Comparison of ENCODE assay signal across 27 cellular contexts in genomic region chr3:138360272-138361192, GRCh38. TPM values are rescaled to one million over a fixed set of nuclear protein-coding genes. Genes with fewer than 3 reads are reported as not detected.
DNase-seq lines count a peak whose midpoint lies in the region; ATAC-seq and TF ChIP-seq lines count a peak whose summit lies in the region.
"Had no signal": no experiment of that assay in that cellular context is flagged by ENCODE, and none has a peak within 500 bp of the region (broad histone marks: within the 10 kb centered on the region; RNA-seq: fewer than 3 reads in every experiment).

No MANE protein-coding gene starts in this region.

- H3K27me3 ChIP-seq in dorsolateral prefrontal cortex (no peaks in the 10 kb centered on the region), neuronal stem cell (ENCODE audit: control insufficient read depth in 3 of 3, insufficient read depth in 3 of 3, low read depth in 1 of 3, low read length in 3 of 3) (no peaks in the 10 kb centered on the region), thyroid gland (no peaks in the 10 kb centered on the region), PC-3 (ENCODE audit: low read length) (no peaks in the 10 kb centered on the region)
- H3K27me3 ChIP-seq: suprapubic skin had no signal

- H4K8ac ChIP-seq in neuronal stem cell (ENCODE audit: low read depth, low read length) = no peak overlapping the region

- no peaks in the 10 kb centered on the region for H3K9me3 Mint-ChIP-seq in WTC11
- H3K9me3 Mint-ChIP-seq: activated CD4-positive, alpha-beta T cell treated with anti-CD3 and anti-CD28 coated beads, Interleukin-2, amount 10 ng/mL, durations not matched to agents 7 days and 5 days; activated naive CD4-positive, alpha-beta T cell treated with anti-CD3 and anti-CD28 coated beads, Interleukin-2, amount 50 U/mL, for 72 hours; CD14-positive monocyte had no signal

- intact Hi-C loops in dorsolateral prefrontal cortex (cut with DNase I) (no loop called here), left ventricle myocardium superior (cut with micrococcal nuclease) (no loop called here), thyroid gland (cut with DNase I) (no loop called here), PC-3 (cut with micrococcal nuclease) (no loop called here)

- no peak overlapping the region for H3K4me3 Mint-ChIP-seq in WTC11
- H3K4me3 Mint-ChIP-seq: activated CD4-positive, alpha-beta T cell treated with anti-CD3 and anti-CD28 coated beads, Interleukin-2, amount 10 ng/mL, durations not matched to agents 7 days and 5 days; activated CD8-positive, alpha-beta memory T cell treated with anti-CD3 and anti-CD28 coated beads, Interleukin-2, amount 10 ng/mL, durations not matched to agents 7 days and 5 days; CD14-positive monocyte had no signal

- TF ChIP-seq CTCF in dorsolateral prefrontal cortex (IDR thresholded peaks at IDR 0.05 in 54 of 56, conservative IDR thresholded peaks at IDR 0.05 in 2 of 56; ENCODE audit: low read depth in 1 of 56, partially characterized antibody in 56 of 56) (no peak), thyroid gland (IDR thresholded peaks at IDR 0.05) (no peak), PC-3 (conservative IDR thresholded peaks at IDR 0.05; ENCODE audit: low read depth, low read length) (no peak), WTC11 (IDR thresholded peaks at IDR 0.05) (no peak)

- BruUV-seq in PC-3 (replicated peaks; lab: Mats Ljungman, UMichigan) = no TSS peak

- no peak overlapping the region for H3K27ac Mint-ChIP-seq in WTC11
- H3K27ac Mint-ChIP-seq: activated CD4-positive, alpha-beta T cell treated with anti-CD3 and anti-CD28 coated beads, Interleukin-2, amount 10 ng/mL, durations not matched to agents 7 days and 5 days; activated CD8-positive, alpha-beta memory T cell treated with anti-CD3 and anti-CD28 coated beads, Interleukin-2, amount 10 ng/mL, durations not matched to agents 7 days and 5 days; activated naive CD4-positive, alpha-beta T cell treated with anti-CD3 and anti-CD28 coated beads, Interleukin-2, amount 50 U/mL, for 72 hours had no signal

- no peaks in the 10 kb centered on the region for H3F3A ChIP-seq in PC-3 (ENCODE audit: low read length, unreplicated experiment)

- H3K36me3 ChIP-seq in neuronal stem cell (replicated peaks in 1 of 2; ENCODE audit: control insufficient read depth in 2 of 2, insufficient read depth in 2 of 2, low read length in 2 of 2) (peaks cover 0 to 4% of the 10 kb centered on the region in 2 donors), thyroid gland (peaks cover 0 to 3% of the 10 kb centered on the region in 2 donors), PC-3 (ENCODE audit: low read depth, low read length) (no peaks in the 10 kb centered on the region)
- H3K36me3 ChIP-seq: suprapubic skin had no signal

- no peak for TF ChIP-seq POLR2A in thyroid gland (IDR thresholded peaks at IDR 0.05)

- H2BK5ac ChIP-seq in neuronal stem cell (ENCODE audit: low read length) = peak overlapping the region; percentile 59

- WGBS in neuronal stem cell (ENCODE audit: extremely low coverage in 2 of 2, insufficient read length in 2 of 2, insufficient replicate concordance in 1 of 2), 2 donors = no CpG with 5 or more reads among the region's 15 CpGs
- 88 to 94% methylated on average over 11 to 13 of the region's 15 CpGs for WGBS in thyroid gland, 2 donors

- no peak overlapping the region for H4K91ac ChIP-seq in neuronal stem cell (ENCODE audit: low read depth, low read length, poor library complexity)

- no peaks in the 10 kb centered on the region for H3K9me2 ChIP-seq in PC-3 (replicated peaks; ENCODE audit: low read length)

- H3K4me2 ChIP-seq in neuronal stem cell (ENCODE audit: insufficient read depth, low read length, poor library complexity, severe bottlenecking) (no peak overlapping the region), PC-3 (ENCODE audit: low read length) (no peak overlapping the region)

- peaks cover 0 to 4% of the 10 kb centered on the region in 2 donors for H3K4me1 ChIP-seq in neuronal stem cell (ENCODE audit: control insufficient read depth in 2 of 2, insufficient read depth in 1 of 2, low read depth in 1 of 2, low read length in 2 of 2)
- H3K4me1 ChIP-seq in thyroid gland = peaks cover 29 to 44% of the 10 kb centered on the region in 2 donors
- no peaks in the 10 kb centered on the region for H3K4me1 ChIP-seq in PC-3 (ENCODE audit: insufficient read depth, low read length)

- H4K20me1 ChIP-seq in PC-3 (ENCODE audit: low read length) = no peaks in the 10 kb centered on the region

- CTCF ChIA-PET in PC-3 (lab: Charles Lee) (no interaction called here), WTC11 (lab: Charles Lee) (no interaction called here)

- no peaks in the 10 kb centered on the region for H3K27me3 Mint-ChIP-seq in WTC11 (ENCODE audit: low read depth)

- H3K9me3 ChIP-seq in neuronal stem cell (replicated peaks in 1 of 2; ENCODE audit: control insufficient read depth in 2 of 2, insufficient read depth in 1 of 2, low read depth in 1 of 2, low read length in 2 of 2) = no peaks in the 10 kb centered on the region
- no peaks in the 10 kb centered on the region for H3K9me3 ChIP-seq in thyroid gland
- H3K9me3 ChIP-seq in PC-3 (ENCODE audit: low read length) = no peaks in the 10 kb centered on the region
- H3K9me3 ChIP-seq: suprapubic skin had no signal

- no peak overlapping the region for H3K14ac ChIP-seq in neuronal stem cell (ENCODE audit: low read length)

- H3K27ac ChIP-seq in dorsolateral prefrontal cortex (peak overlapping the region in 56 of 59 donors; percentile 8 to 94 (median 74)), neuronal stem cell (replicated peaks; ENCODE audit: low read length) (no peak overlapping the region), thyroid gland (peak overlapping the region in 2 of 3 donors; percentile 36 to 54), PC-3 (ENCODE audit: low read length) (no peak overlapping the region)
- H3K27ac ChIP-seq: HL-60, skin epidermis, VCaP had no signal

- no peak overlapping the region for H2AK5ac ChIP-seq in neuronal stem cell (ENCODE audit: low read depth, low read length)

- DNase-seq in dorsolateral prefrontal cortex (no peak), left ventricle myocardium superior (peak; percentile 81), neuronal stem cell (ENCODE audit: low spot score) (no peak), thyroid gland (no peak), PC-3 (no peak), WTC11 (ENCODE audit: low spot score) (no peak)
- DNase-seq: activated CD4-positive, alpha-beta T cell treated with anti-CD3 and anti-CD28 coated beads, Interleukin-2, amount 10 ng/mL, durations not matched to agents 7 days and 5 days; activated CD8-positive, alpha-beta memory T cell treated with anti-CD3 and anti-CD28 coated beads, Interleukin-2, amount 10 ng/mL, durations not matched to agents 7 days and 5 days; Calu3; effector CD4-positive, alpha-beta T cell; HCEC 1CT; IMR-90; NCI-H1092 treated with DMSO at 0.1 percent for 48 hours; NCI-H2029; NCI-H345; stimulated activated CD4-positive, alpha-beta T cell treated with anti-CD3 and anti-CD28 coated beads, Interleukin-1b, Interleukin-23, amount 100 ng/mL, for 48 hours had no signal

- H3K4me1 Mint-ChIP-seq in WTC11 = peaks cover 7% of the 10 kb centered on the region; the same call in 1 of the 2 replicates
- H3K4me1 Mint-ChIP-seq: activated CD4-positive, alpha-beta T cell treated with anti-CD3 and anti-CD28 coated beads, Interleukin-2, amount 10 ng/mL, durations not matched to agents 7 days and 5 days; activated CD8-positive, alpha-beta memory T cell treated with anti-CD3 and anti-CD28 coated beads, Interleukin-2, amount 10 ng/mL, durations not matched to agents 7 days and 5 days; CD14-positive monocyte had no signal

- peak overlapping the region; percentile 81 for H3K23ac ChIP-seq in neuronal stem cell (ENCODE audit: low read depth, low read length, poor library complexity)

- peaks cover 3% of the 10 kb centered on the region for H3K79me1 ChIP-seq in neuronal stem cell (ENCODE audit: low read depth, low read length)

- no peak overlapping the region for H3K18ac ChIP-seq in neuronal stem cell (ENCODE audit: low read length)

- H2BK12ac ChIP-seq in neuronal stem cell (ENCODE audit: low read length) = no peak overlapping the region

- H3K9ac ChIP-seq in neuronal stem cell (ENCODE audit: low read depth, low read length, poor library complexity) (no peak overlapping the region), PC-3 (ENCODE audit: low read length) (no peak overlapping the region)

- no peak overlapping the region for H2BK15ac ChIP-seq in neuronal stem cell (ENCODE audit: low read length)

- ATAC-seq in left ventricle myocardium superior (peak; percentile 78), PC-3 (no peak), WTC11 (no peak), GM18498 (IDR thresholded peaks at IDR 0.05; ENCODE audit: unreplicated experiment) (no peak)
- ATAC-seq: activated CD8-positive, alpha-beta memory T cell treated with anti-CD3 and anti-CD28 coated beads, Interleukin-2, amount 10 ng/mL, durations not matched to agents 7 days and 5 days; activated naive CD4-positive, alpha-beta T cell treated with anti-CD3 and anti-CD28 coated beads, Interleukin-2, amount 50 U/mL, for 72 hours; GM12878 had no signal

- H3K4me3 ChIP-seq in dorsolateral prefrontal cortex (no peak overlapping the region), neuronal stem cell (ENCODE audit: low read length in 2 of 2) (no peak overlapping the region), thyroid gland (replicated peaks in 1 of 3) (no peak overlapping the region), PC-3 (ENCODE audit: low read length) (no peak overlapping the region)
- H3K4me3 ChIP-seq: GM12878, skin epidermis, suprapubic skin had no signal

- H2AFZ ChIP-seq in neuronal stem cell (ENCODE audit: low read length) = no peak overlapping the region
- no peak overlapping the region for H2AFZ ChIP-seq in PC-3 (ENCODE audit: low read length)

- H2BK120ac ChIP-seq in neuronal stem cell (ENCODE audit: low read depth, low read length) = peak overlapping the region; percentile 26

- H3K36me3 Mint-ChIP-seq in WTC11 = no peaks in the 10 kb centered on the region
- H3K36me3 Mint-ChIP-seq: activated CD8-positive, alpha-beta memory T cell treated with anti-CD3 and anti-CD28 coated beads, Interleukin-2, amount 10 ng/mL, durations not matched to agents 7 days and 5 days; activated naive CD4-positive, alpha-beta T cell treated with anti-CD3 and anti-CD28 coated beads, Interleukin-2, amount 50 U/mL, for 72 hours had no signal

- POLR2A ChIA-PET in PC-3 (lab: Charles Lee; ENCODE audit: unreplicated experiment) (no interaction called here), WTC11 (lab: Charles Lee) (no interaction called here)

- no peak overlapping the region for H3K4ac ChIP-seq in neuronal stem cell (ENCODE audit: low read length)

- H3K79me2 ChIP-seq in PC-3 (ENCODE audit: low read length) = no peaks in the 10 kb centered on the region

RNA-seq across cellular contexts. Expression of gene MRAS, which starts 12.2 kb away (rescaled TPM):
- total RNA-seq in dorsolateral prefrontal cortex (100 to 1,000 TPM in 118 of 120 experiments, 10 to 100 TPM in 2; 92.4 to 559 (median 198) TPM), left ventricle myocardium superior (405 TPM), thyroid gland (10 to 100 TPM; 55.8 to 92.4 (median 69.6) TPM), PC-3 (2014; rRNA removed) (2.8 and 5.3 TPM in 2 replicates), WTC11 (2021) (11.1 to 14.8 TPM (median 11.7 TPM) in 3 replicates)
- 16.3 TPM for polyA plus RNA-seq in neuronal stem cell (2013, experiment 1 of 2)
- polyA plus RNA-seq in neuronal stem cell (2013, experiment 2 of 2) = 16.1 TPM
- total RNA-seq: activated CD4-positive, alpha-beta T cell treated with anti-CD3 and anti-CD28 coated beads, Interleukin-2, amount 10 ng/mL, durations not matched to agents 7 days and 5 days; activated CD8-positive, alpha-beta memory T cell treated with anti-CD3 and anti-CD28 coated beads, Interleukin-2, amount 10 ng/mL, durations not matched to agents 7 days and 5 days; OCI-LY7 had no signal

RNA-seq across cellular contexts. Expression of gene NME9, which starts 30.9 kb away (rescaled TPM):
- total RNA-seq in dorsolateral prefrontal cortex (10 to 100 TPM in 117 of 120 experiments, 1 to 10 TPM in 3; 7.8 to 32.2 (median 17.3) TPM), left ventricle myocardium superior (0.59 TPM), thyroid gland (1 to 10 TPM in 3 of 4 donors, not detected in 1; 1.3 to 2.7 (median 2.6) TPM), PC-3 (2014; rRNA removed) (0.40 TPM in 1 of 2 replicates, not detected in the other), WTC11 (2021) (not detected in 3 replicates)
- polyA plus RNA-seq in neuronal stem cell (2013, experiment 1 of 2) = 1.7 TPM
- 1.9 TPM for polyA plus RNA-seq in neuronal stem cell (2013, experiment 2 of 2)
- total RNA-seq: activated CD4-positive, alpha-beta T cell treated with anti-CD3 and anti-CD28 coated beads, Interleukin-2, amount 10 ng/mL, durations not matched to agents 7 days and 5 days; activated CD8-positive, alpha-beta memory T cell treated with anti-CD3 and anti-CD28 coated beads, Interleukin-2, amount 10 ng/mL, durations not matched to agents 7 days and 5 days; Calu3; Daoy; epithelial cell of proximal tubule; GM12878; IMR-90; OCI-LY7 had no signal
- polyA plus RNA-seq: CD14-positive monocyte, IMR-90 had no signal

Comparison
In these comparisons a context has a peak if more than half of its experiments do, and no peak if none do; other contexts are left out.
1. H3K27ac ChIP-seq: peak in dorsolateral prefrontal cortex (56 of 59) and thyroid gland (2 of 3); none in neuronal stem cell (single experiment) and PC-3 (single experiment).